Comparison of ENCODE assay signal across 24 cellular contexts in the genomic region with DNA sequence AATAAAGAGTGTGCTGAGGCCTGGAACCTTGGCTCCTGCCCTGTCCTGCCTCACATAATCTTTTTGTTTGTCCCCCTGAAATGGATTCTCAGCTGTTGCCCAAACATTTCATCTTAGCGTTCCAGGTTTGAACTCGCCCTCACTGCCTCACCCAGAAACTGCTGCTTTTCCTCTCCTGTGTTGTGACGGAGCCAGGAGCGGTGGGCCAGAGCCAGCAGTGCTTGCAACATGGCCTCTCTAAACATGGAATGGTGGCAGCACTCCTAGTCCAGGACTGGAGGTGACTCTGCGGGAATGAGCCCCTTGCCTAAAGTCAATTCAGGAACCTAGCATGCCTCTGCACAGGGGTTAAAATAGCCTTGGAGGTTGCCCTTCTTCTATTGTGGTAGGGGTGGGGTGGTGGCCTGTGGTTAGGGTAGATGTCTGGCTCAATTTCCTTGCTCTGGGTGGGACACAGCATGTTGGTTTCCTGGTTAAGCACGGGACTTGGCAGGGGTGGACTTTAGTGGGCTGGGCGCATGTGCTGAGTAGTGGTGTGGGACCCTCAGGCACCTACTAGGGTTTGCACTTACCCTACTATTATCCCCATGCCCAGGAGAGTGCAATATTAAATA.
DNase-seq lines count a peak whose midpoint lies in the region; ATAC-seq and TF ChIP-seq lines count a peak whose summit lies in the region.
"Had no signal": no experiment of that assay in that cellular context is flagged by ENCODE, and none has a peak within 500 bp of the region (broad histone marks: within the 10 kb centered on the region; RNA-seq: fewer than 3 reads in every experiment).

No MANE protein-coding gene starts in this region.

- DNase-seq in NOMO-1 (lab: John Stamatoyannopoulos, UW; ENCODE audit: unreplicated experiment in 2 of 2): peak; percentile 21 to 32
- no peak for DNase-seq in NOMO-1 treated with dmso at 0.1 percent for 144 hours (lab: John Stamatoyannopoulos, UW; ENCODE audit: unreplicated experiment)
- no peak for DNase-seq in mammary epithelial cell
- DNase-seq in lower leg skin (ENCODE audit: low spot score in 2 of 2): peak; percentile 26 to 80
- peak; percentile 25 for DNase-seq in stomach
- DNase-seq in NCI-H1105 (lab: John Stamatoyannopoulos, UW): no peak
- no peak for DNase-seq in brain microvascular endothelial cell
- DNase-seq: 8988T; activated CD4-positive, alpha-beta T cell treated with anti-CD3 and anti-CD28 coated beads for 4 hours; activated CD8-positive, alpha-beta memory T cell treated with anti-CD3 and anti-CD28 coated beads for 24 hours; activated T-cell treated with anti-CD3 and anti-CD28 coated beads, Interleukin-2, amount 50 U/mL, for 24 hours; adrenal gland; CD8-positive, alpha-beta T cell; DMS 273 treated with DMSO at 0.1 percent for 48 hours; glutamatergic neuron; NCI-H1436 treated with DMSO at 0.1 percent for 48 hours; NCI-H510A treated with DMSO at 0.1 percent for 48 hours; Peyer's patch; stimulated activated CD4-positive, alpha-beta T cell treated with anti-CD3 and anti-CD28 coated beads, Interleukin-4, amount 100 ng/mL, for 1 hour; stimulated activated naive CD4-positive, alpha-beta T cell; tibial artery had no signal

- H3K4me1 ChIP-seq in mammary epithelial cell (ENCODE audit: insufficient read depth, low read length) (peaks cover 11% of the 10 kb centered on the region), stomach (peaks cover 0 to 25% (median 4%) of the 10 kb centered on the region in 4 donors)
- H3K4me1 ChIP-seq: adrenal gland, Peyer's patch, SJSA1, tibial artery had no signal

- intact Hi-C loops in mammary epithelial cell (cut with micrococcal nuclease): no loop called here
- intact Hi-C loops in lower leg skin (cut with DNase I; ENCODE audit: low total_unique reads): loop anchor here (10.0 kb wide), 1 partner anchor 46 kb away; no protein-coding TSS in a partner anchor
- intact Hi-C loops in stomach (cut with DNase I; ENCODE audit: low total_unique reads): no loop called here

- H3K27ac ChIP-seq in mammary epithelial cell (ENCODE audit: insufficient read depth, low read depth, low read length): no peak overlapping the region
- H3K27ac ChIP-seq in stomach: no peak overlapping the region
- H3K27ac ChIP-seq in brain microvascular endothelial cell: no peak overlapping the region
- H3K27ac ChIP-seq: adrenal gland, coronary artery, Peyer's patch, SJSA1, tibial artery had no signal

- TF ChIP-seq POLR2A in lower leg skin (IDR thresholded peaks at IDR 0.05): no peak
- no peak for TF ChIP-seq POLR2A in stomach (IDR thresholded peaks at IDR 0.05)

- TF ChIP-seq CTCF in mammary epithelial cell (conservative IDR thresholded peaks at IDR 0.05 in 1 of 2, IDR thresholded peaks at IDR 0.05 in 1 of 2; ENCODE audit: extremely low read depth in 1 of 2, insufficient read depth in 1 of 2, low read depth in 1 of 2, low read length in 2 of 2): no peak
- TF ChIP-seq CTCF in lower leg skin (IDR thresholded peaks at IDR 0.05): no peak
- no peak for TF ChIP-seq CTCF in stomach (IDR thresholded peaks at IDR 0.05)
- TF ChIP-seq CTCF in brain microvascular endothelial cell (IDR thresholded peaks at IDR 0.05; ENCODE audit: low read depth, low read length, missing control alignments): no peak

- no peak overlapping the region for H3K9ac ChIP-seq in mammary epithelial cell (ENCODE audit: insufficient read depth, low read length)

- no TSS peak for BruUV-seq in mammary epithelial cell (replicated peaks; lab: Mats Ljungman, UMichigan)

- H3K27me3 ChIP-seq in mammary epithelial cell (ENCODE audit: insufficient read depth, low read length) (no peaks in the 10 kb centered on the region), stomach (no peaks in the 10 kb centered on the region), brain microvascular endothelial cell (replicated peaks) (no peaks in the 10 kb centered on the region)
- H3K27me3 ChIP-seq: adrenal gland, Peyer's patch, SJSA1, tibial artery had no signal

- no peaks in the 10 kb centered on the region for H3K9me3 ChIP-seq in mammary epithelial cell (replicated peaks; ENCODE audit: insufficient read depth, low read length)
- no peaks in the 10 kb centered on the region for H3K9me3 ChIP-seq in stomach
- H3K9me3 ChIP-seq: adrenal gland, Peyer's patch, SJSA1, tibial artery had no signal

- no peaks in the 10 kb centered on the region for H3K79me2 ChIP-seq in mammary epithelial cell (ENCODE audit: insufficient read depth, low read length)

- CTCF ChIA-PET in mammary epithelial cell (lab: Charles Lee; ENCODE audit: low non-redundant PET): no interaction called here

- 65% methylated on average over 7 of the region's 7 CpGs for WGBS in mammary epithelial cell (ENCODE audit: low coverage, missing lambda C conversion rate)
- 43 to 53% methylated on average over 7 of the region's 7 CpGs for WGBS in lower leg skin, 2 donors
- WGBS in stomach, 5 donors: 76 to 86% (median 79%) methylated on average over 7 of the region's 7 CpGs

- no peaks in the 10 kb centered on the region for H4K20me1 ChIP-seq in mammary epithelial cell (ENCODE audit: insufficient read depth, low read length)

- in situ Hi-C loops in mammary epithelial cell (cut with MboI; ENCODE audit: low sequenced_read_pairs in 2 of 2): no loop called here
- in situ Hi-C loops in brain microvascular endothelial cell (cut with HindIII; ENCODE audit: low pct_ligation_motif_present, low sequenced_read_pairs): no loop called here

- H3K4me2 ChIP-seq in mammary epithelial cell (ENCODE audit: insufficient read depth, low read depth, low read length): peak overlapping the region; percentile 16

- H2AFZ ChIP-seq in mammary epithelial cell (ENCODE audit: low read depth, low read length): peak overlapping the region; percentile 84

- H3K4me3 ChIP-seq in mammary epithelial cell (replicated peaks in 1 of 3; ENCODE audit: insufficient read depth in 1 of 3, low read depth in 2 of 3, low read length in 3 of 3): no peak overlapping the region
- no peak overlapping the region for H3K4me3 ChIP-seq in lower leg skin (ENCODE audit: low read depth, poor library complexity, severe bottlenecking)
- H3K4me3 ChIP-seq in stomach: no peak overlapping the region
- H3K4me3 ChIP-seq in brain microvascular endothelial cell (ENCODE audit: low read depth, low read length): no peak overlapping the region
- H3K4me3 ChIP-seq: adrenal gland, coronary artery, Peyer's patch, SJSA1, tibial artery had no signal

- no peak for ATAC-seq in HG02642 (IDR thresholded peaks at IDR 0.05; ENCODE audit: poor library complexity, unreplicated experiment)
- ATAC-seq: CD8-positive, alpha-beta T cell had no signal

- no peaks in the 10 kb centered on the region for H3K36me3 ChIP-seq in mammary epithelial cell (ENCODE audit: insufficient read depth, low read length)
- no peaks in the 10 kb centered on the region for H3K36me3 ChIP-seq in stomach
- no peaks in the 10 kb centered on the region for H3K36me3 ChIP-seq in brain microvascular endothelial cell (replicated peaks)
- H3K36me3 ChIP-seq: adrenal gland, Peyer's patch, SJSA1, tibial artery had no signal

- TF ChIP-seq EP300 in stomach (IDR thresholded peaks at IDR 0.05): no peak

- dilution Hi-C loops in mammary epithelial cell (cut with HindIII; ENCODE audit: low sequenced_read_pairs): no loop called here

Comparison
In these comparisons a context has a peak if more than half of its experiments do, and no peak if none do; other contexts are left out.
1. DNase-seq: peak in NOMO-1 (2 of 2), lower leg skin (2 of 2) and stomach (single experiment); none in NOMO-1 treated with dmso at 0.1 percent for 144 hours (single experiment), mammary epithelial cell (single experiment), NCI-H1105 (single experiment) and brain microvascular endothelial cell (single experiment).